In genomic region chr9:28155067-28155466, GRCh38 we compare ENCODE assay signal across 25 cellular contexts.
DNase-seq lines count a peak whose midpoint lies in the region; ATAC-seq and TF ChIP-seq lines count a peak whose summit lies in the region.
"Had no signal": no experiment of that assay in that cellular context is flagged by ENCODE, and none has a peak within 500 bp of the region (broad histone marks: within the 10 kb centered on the region; RNA-seq: fewer than 3 reads in every experiment).

No MANE protein-coding gene starts in this region.

- no peak overlapping the region for H3K4me3 Mint-ChIP-seq in nephron
- H3K4me3 Mint-ChIP-seq: activated CD4-positive, alpha-beta T cell treated with anti-CD3 and anti-CD28 coated beads, Interleukin-2, amount 10 ng/mL, durations not matched to agents 7 days and 5 days; activated naive CD4-positive, alpha-beta T cell treated with anti-CD3 and anti-CD28 coated beads, Interleukin-2, amount 10 ng/mL, durations not matched to agents 7 days and 5 days; CD4-positive, CD25-positive, alpha-beta regulatory T cell; central memory CD8-positive, alpha-beta T cell; naive thymus-derived CD8-positive, alpha-beta T cell; WTC11 had no signal

- H3K36me3 Mint-ChIP-seq in nephron (ENCODE audit: low read depth): no peaks in the 10 kb centered on the region
- H3K36me3 Mint-ChIP-seq: activated naive CD4-positive, alpha-beta T cell treated with anti-CD3 and anti-CD28 coated beads, Interleukin-2, amount 10 ng/mL, durations not matched to agents 7 days and 5 days; CD4-positive, CD25-positive, alpha-beta regulatory T cell; naive thymus-derived CD8-positive, alpha-beta T cell had no signal

- no peaks in the 10 kb centered on the region for H3K27me3 Mint-ChIP-seq in nephron (ENCODE audit: low read depth)
- H3K27me3 Mint-ChIP-seq: activated CD4-positive, alpha-beta T cell treated with anti-CD3 and anti-CD28 coated beads, Interleukin-2, amount 10 ng/mL, durations not matched to agents 7 days and 5 days; activated naive CD4-positive, alpha-beta T cell treated with anti-CD3 and anti-CD28 coated beads, Interleukin-2, amount 10 ng/mL, durations not matched to agents 7 days and 5 days; CD4-positive, CD25-positive, alpha-beta regulatory T cell; central memory CD8-positive, alpha-beta T cell; naive thymus-derived CD8-positive, alpha-beta T cell had no signal

- peaks cover 8% of the 10 kb centered on the region for H3K9me3 Mint-ChIP-seq in nephron
- H3K9me3 Mint-ChIP-seq: activated CD4-positive, alpha-beta T cell treated with anti-CD3 and anti-CD28 coated beads, Interleukin-2, amount 10 ng/mL, durations not matched to agents 7 days and 5 days had no signal

- ATAC-seq in HG03108 (IDR thresholded peaks at IDR 0.05; ENCODE audit: unreplicated experiment) (no peak), GM18907 (IDR thresholded peaks at IDR 0.05; ENCODE audit: unreplicated experiment) (no peak)
- ATAC-seq: naive thymus-derived CD8-positive, alpha-beta T cell; Panc1; WTC11 had no signal

- H3K27ac Mint-ChIP-seq in nephron: peak overlapping the region; percentile 59 to 85 (median 68)
- H3K27ac Mint-ChIP-seq: activated CD4-positive, alpha-beta T cell treated with anti-CD3 and anti-CD28 coated beads, Interleukin-2, amount 10 ng/mL, durations not matched to agents 7 days and 5 days; activated naive CD4-positive, alpha-beta T cell treated with anti-CD3 and anti-CD28 coated beads, Interleukin-2, amount 10 ng/mL, durations not matched to agents 7 days and 5 days; CD4-positive, CD25-positive, alpha-beta regulatory T cell; naive thymus-derived CD8-positive, alpha-beta T cell; WTC11 had no signal

- DNase-seq in DMS53 (lab: John Stamatoyannopoulos, UW) (peak; percentile 15), DMS53 treated with DMSO at 0.1 percent for 48 hours (lab: John Stamatoyannopoulos, UW; ENCODE audit: unreplicated experiment) (no peak), NCI-H345 treated with DMSO at 0.1 percent for 48 hours (lab: John Stamatoyannopoulos, UW; ENCODE audit: unreplicated experiment) (peak; percentile 5), brain pericyte (ENCODE audit: low read depth, low spot score) (peak; percentile 4), NCI-H2227 (lab: John Stamatoyannopoulos, UW; ENCODE audit: unreplicated experiment) (no peak)
- DNase-seq: 8988T; activated CD4-positive, alpha-beta T cell treated with anti-CD3 and anti-CD28 coated beads, Interleukin-2, amount 10 ng/mL, durations not matched to agents 7 days and 5 days; activated naive CD4-positive, alpha-beta T cell treated with anti-CD3 and anti-CD28 coated beads, Interleukin-2, amount 10 ng/mL, durations not matched to agents 7 days and 5 days; amniotic stem cell; CD4-positive, CD25-positive, alpha-beta regulatory T cell; DMS 273 treated with DMSO at 0.1 percent for 48 hours; midbrain; naive thymus-derived CD8-positive, alpha-beta T cell; NCI-H1048; NCI-H1930; SHP77; stimulated activated naive CD4-positive, alpha-beta T cell treated with Interleukin-2 at 50 U/mL for 16 hours; SW 1271; testis had no signal

- H3K4me1 Mint-ChIP-seq in nephron: peaks cover 8% of the 10 kb centered on the region
- H3K4me1 Mint-ChIP-seq: activated CD4-positive, alpha-beta T cell treated with anti-CD3 and anti-CD28 coated beads, Interleukin-2, amount 10 ng/mL, durations not matched to agents 7 days and 5 days; activated naive CD4-positive, alpha-beta T cell treated with anti-CD3 and anti-CD28 coated beads, Interleukin-2, amount 10 ng/mL, durations not matched to agents 7 days and 5 days; CD4-positive, CD25-positive, alpha-beta regulatory T cell; central memory CD8-positive, alpha-beta T cell; naive thymus-derived CD8-positive, alpha-beta T cell; WTC11 had no signal

- TF ChIP-seq CTCF in nephron (IDR thresholded peaks at IDR 0.05; ENCODE audit: unreplicated experiment in 3 of 3): no peak

Comparison
In these comparisons a context has a peak if more than half of its experiments do, and no peak if none do; other contexts are left out.
1. DNase-seq: peak in DMS53 (single experiment), NCI-H345 treated with DMSO at 0.1 percent for 48 hours (single experiment) and brain pericyte (single experiment); none in DMS53 treated with DMSO at 0.1 percent for 48 hours (single experiment) and NCI-H2227 (single experiment).